27 cellular contexts compared by ENCODE assay signal in the genomic region with DNA sequence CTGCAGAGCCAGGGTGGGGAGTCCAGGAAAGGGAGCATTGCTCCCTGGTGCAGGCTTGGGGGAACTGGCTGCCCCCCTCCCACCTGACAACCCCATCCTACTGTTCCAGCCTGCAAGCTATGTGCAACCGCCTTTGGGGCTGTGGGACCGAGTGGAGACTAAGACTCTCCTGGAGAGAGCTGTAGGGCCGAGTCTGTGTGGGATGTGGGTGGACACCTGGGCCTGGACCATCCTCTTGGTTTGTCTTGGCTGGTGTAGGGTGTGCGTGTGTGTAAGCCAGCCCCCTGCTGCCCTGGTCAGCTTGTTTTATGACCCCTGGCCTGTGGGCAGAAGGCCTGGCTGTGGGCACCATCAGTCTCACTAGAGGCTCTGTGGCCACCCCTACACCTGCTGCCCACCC. TPM values are rescaled to one million over a fixed set of nuclear protein-coding genes. Genes with fewer than 3 reads are reported as not detected.
"Had no signal": no experiment of that assay in that cellular context is flagged by ENCODE, and none has a peak within 500 bp of the region (broad histone marks: within the 10 kb centered on the region; RNA-seq: fewer than 3 reads in every experiment).

No MANE protein-coding gene starts in this region.

- H3K9me3 ChIP-seq: adrenal gland, breast epithelium had no signal

- H3K27ac ChIP-seq: adrenal gland, breast epithelium had no signal

- H3K4me3 ChIP-seq: adrenal gland, breast epithelium had no signal

- H3K36me3 Mint-ChIP-seq: activated naive CD8-positive, alpha-beta T cell treated with anti-CD3 and anti-CD28 coated beads, Interleukin-2, amount 10 ng/mL, durations not matched to agents 7 days and 5 days; IgD-negative memory B cell had no signal

- DNase-seq: activated B cell treated with CpG ODN at 0.5 μM for 24 hours; activated CD4-positive, alpha-beta memory T cell treated with anti-CD3 and anti-CD28 coated beads, Interleukin-2, amount 10 ng/mL, durations not matched to agents 7 days and 5 days; activated CD4-positive, alpha-beta T cell treated with anti-CD3 and anti-CD28 coated beads for 36 hours; activated CD4-positive, alpha-beta T cell treated with anti-CD3 and anti-CD28 coated beads, Interleukin-2, amount 50 U/mL, for 1 hour; activated gamma-delta T cell; activated naive CD4-positive, alpha-beta T cell treated with anti-CD3 and anti-CD28 coated beads, Interleukin-2, amount 50 U/mL, for 16 hours; activated naive CD8-positive, alpha-beta T cell treated with anti-CD3 and anti-CD28 coated beads, Interleukin-2, amount 10 ng/mL, durations not matched to agents 7 days and 5 days; activated T-cell treated with anti-CD3 and anti-CD28 coated beads for 4 hours; activated T-cell treated with anti-CD3 and anti-CD28 coated beads, Interleukin-2, amount 50 U/mL, for 48 hours; anterior cingulate cortex; KG1; NCI-H1048; NCI-H146; NCI-H187 treated with DMSO at 0.1 percent for 48 hours; NCI-H2081 treated with DMSO at 0.1 percent for 48 hours; NCI-H446; NCI-H524; SHP77 treated with DMSO at 0.1 percent for 48 hours; T-helper 9 cell had no signal

- H3K4me3 Mint-ChIP-seq: activated B cell treated with CpG ODN at 0.5 μM for 24 hours; activated CD4-positive, alpha-beta memory T cell treated with anti-CD3 and anti-CD28 coated beads, Interleukin-2, amount 10 ng/mL, durations not matched to agents 7 days and 5 days; activated CD4-positive, alpha-beta T cell treated with anti-CD3 and anti-CD28 coated beads for 36 hours; activated naive CD8-positive, alpha-beta T cell treated with anti-CD3 and anti-CD28 coated beads, Interleukin-2, amount 10 ng/mL, durations not matched to agents 7 days and 5 days; IgD-negative memory B cell; T-helper 1 cell treated with Interleukin-12 subunit alpha and Interleukin-12 subunit beta and Interleukin-4 antibody, amounts not matched to agents 30 μg/mL and 1 μg/mL, for 36 hours had no signal

- H3K36me3 ChIP-seq: adrenal gland, breast epithelium had no signal

- ATAC-seq: activated CD4-positive, alpha-beta T cell treated with anti-CD3 and anti-CD28 coated beads for 36 hours; activated T-helper 17 cell treated with anti-CD3 and anti-CD28 coated beads, Interleukin-2, amount 50 U/mL, for 72 hours had no signal

- H3K4me1 ChIP-seq: adrenal gland, breast epithelium had no signal

- H3K27ac Mint-ChIP-seq: activated B cell treated with CpG ODN at 0.5 μM for 24 hours; activated CD4-positive, alpha-beta memory T cell treated with anti-CD3 and anti-CD28 coated beads, Interleukin-2, amount 10 ng/mL, durations not matched to agents 7 days and 5 days; activated CD4-positive, alpha-beta T cell treated with anti-CD3 and anti-CD28 coated beads for 36 hours; activated naive CD8-positive, alpha-beta T cell treated with anti-CD3 and anti-CD28 coated beads, Interleukin-2, amount 10 ng/mL, durations not matched to agents 7 days and 5 days; activated T-helper 17 cell treated with anti-CD3 and anti-CD28 coated beads, Interleukin-2, amount 50 U/mL, for 72 hours; T-helper 1 cell treated with Interleukin-12 subunit alpha and Interleukin-12 subunit beta and Interleukin-4 antibody, amounts not matched to agents 30 μg/mL and 1 μg/mL, for 36 hours had no signal

- H3K4me1 Mint-ChIP-seq: activated CD4-positive, alpha-beta T cell treated with anti-CD3 and anti-CD28 coated beads for 36 hours had no signal

- H3K9me3 Mint-ChIP-seq: activated B cell treated with CpG ODN at 0.5 μM for 24 hours; activated CD4-positive, alpha-beta memory T cell treated with anti-CD3 and anti-CD28 coated beads, Interleukin-2, amount 10 ng/mL, durations not matched to agents 7 days and 5 days; activated naive CD8-positive, alpha-beta T cell treated with anti-CD3 and anti-CD28 coated beads, Interleukin-2, amount 10 ng/mL, durations not matched to agents 7 days and 5 days; activated T-helper 17 cell treated with anti-CD3 and anti-CD28 coated beads, Interleukin-2, amount 50 U/mL, for 72 hours; IgD-negative memory B cell; T-helper 1 cell treated with Interleukin-12 subunit alpha and Interleukin-12 subunit beta and Interleukin-4 antibody, amounts not matched to agents 30 μg/mL and 1 μg/mL, for 36 hours had no signal

RNA-seq across cellular contexts. Expression of gene RAMP3, which starts 1.6 kb away (rescaled TPM):
- total RNA-seq: activated B cell treated with CpG ODN at 0.5 μM for 24 hours; activated CD4-positive, alpha-beta memory T cell treated with anti-CD3 and anti-CD28 coated beads, Interleukin-2, amount 10 ng/mL, durations not matched to agents 7 days and 5 days; activated CD4-positive, alpha-beta T cell treated with anti-CD3 and anti-CD28 coated beads for 36 hours; activated CD8-positive, alpha-beta memory T cell treated with anti-CD3 and anti-CD28 coated beads for 36 hours; activated naive CD8-positive, alpha-beta T cell treated with anti-CD3 and anti-CD28 coated beads, Interleukin-2, amount 10 ng/mL, durations not matched to agents 7 days and 5 days; activated T-helper 17 cell treated with anti-CD3 and anti-CD28 coated beads, Interleukin-2, amount 50 U/mL, for 72 hours; LHCN-M2; SK-MEL-5 had no signal
